1 cellular context compared by ENCODE assay signal in genomic region chr11:65172600-65172999, GRCh38.
TF ChIP-seq lines count a peak whose summit lies in the region.

No MANE protein-coding gene starts in this region.

TF ChIP-seq in H1, 55 proteins besides CTCF, POLR2A, EP300 and RAD21:
- TF ChIP-seq POU5F1 (IDR thresholded peaks at IDR 0.05; ENCODE audit: low read depth, low read length) (no peak), GTF2F1 (IDR thresholded peaks at IDR 0.05; ENCODE audit: borderline replicate concordance, low read depth, low read length) (no peak), TBP (IDR thresholded peaks at IDR 0.05; ENCODE audit: low read depth, low read length) (no peak), BCL11A (IDR thresholded peaks at IDR 0.05; ENCODE audit: low read depth in 2 of 2, low read length in 2 of 2) (no peak), SAP30 (IDR thresholded peaks at IDR 0.05; ENCODE audit: insufficient read depth, insufficient replicate concordance, low read length) (no peak), CHD2 (IDR thresholded peaks at IDR 0.05; ENCODE audit: low read length) (no peak)
